Comparison of ENCODE assay signal across 31 cellular contexts in genomic region chr6:78749326-78749725, GRCh38.
DNase-seq lines count a peak whose midpoint lies in the region; ATAC-seq and TF ChIP-seq lines count a peak whose summit lies in the region.
"Had no signal": no experiment of that assay in that cellular context is flagged by ENCODE, and none has a peak within 500 bp of the region (broad histone marks: within the 10 kb centered on the region; RNA-seq: fewer than 3 reads in every experiment).

No MANE protein-coding gene starts in this region.

- no peaks in the 10 kb centered on the region for H3K4me1 Mint-ChIP-seq in effector memory CD8-positive, alpha-beta T cell (ENCODE audit: low read depth in 2 of 2)
- H3K4me1 Mint-ChIP-seq: activated naive CD8-positive, alpha-beta T cell treated with anti-CD3 and anti-CD28 coated beads, Interleukin-2, amount 10 ng/mL, durations not matched to agents 7 days and 5 days; naive B cell had no signal

- H3K27ac Mint-ChIP-seq in effector memory CD8-positive, alpha-beta T cell: no peak overlapping the region
- H3K27ac Mint-ChIP-seq: activated CD8-positive, alpha-beta T cell treated with anti-CD3 and anti-CD28 coated beads, Interleukin-2, amount 10 ng/mL, durations not matched to agents 7 days and 5 days; activated naive CD8-positive, alpha-beta T cell treated with anti-CD3 and anti-CD28 coated beads, Interleukin-2, amount 10 ng/mL, durations not matched to agents 7 days and 5 days; naive B cell had no signal

- H3K9me3 Mint-ChIP-seq in effector memory CD8-positive, alpha-beta T cell: peaks cover 0 to 3% of the 10 kb centered on the region in 2 donors

- H3K36me3 Mint-ChIP-seq in effector memory CD8-positive, alpha-beta T cell (ENCODE audit: insufficient read depth): no peaks in the 10 kb centered on the region
- H3K36me3 Mint-ChIP-seq: activated naive CD8-positive, alpha-beta T cell treated with anti-CD3 and anti-CD28 coated beads, Interleukin-2, amount 10 ng/mL, durations not matched to agents 7 days and 5 days had no signal

- no peak overlapping the region for H3K27ac ChIP-seq in RWPE1
- H3K27ac ChIP-seq: A549, brain microvascular endothelial cell, Peyer's patch, SJCRH30, upper lobe of right lung had no signal

- TF ChIP-seq CTCF in RWPE1 (conservative IDR thresholded peaks at IDR 0.05; ENCODE audit: low read depth): no peak

- H3K4me1 ChIP-seq in adipocyte (ENCODE audit: control insufficient read depth, insufficient read depth, low read length): no peaks in the 10 kb centered on the region
- H3K4me1 ChIP-seq: A549, Caco-2, Peyer's patch, SJCRH30, upper lobe of right lung had no signal

- H3K9ac ChIP-seq in adipocyte (ENCODE audit: low read length): no peak overlapping the region

- peaks cover 3% of the 10 kb centered on the region for H3K27me3 ChIP-seq in adipocyte (replicated peaks; ENCODE audit: control insufficient read depth, insufficient read depth, low read length)
- H3K27me3 ChIP-seq: brain microvascular endothelial cell, esophagus squamous epithelium, Peyer's patch, SJCRH30, upper lobe of right lung had no signal

- CTCF ChIA-PET in RWPE1 (lab: Yijun Ruan, JAX): no interaction called here

- no peak overlapping the region for H3K4me3 Mint-ChIP-seq in effector memory CD8-positive, alpha-beta T cell
- H3K4me3 Mint-ChIP-seq: activated CD8-positive, alpha-beta T cell treated with anti-CD3 and anti-CD28 coated beads, Interleukin-2, amount 10 ng/mL, durations not matched to agents 7 days and 5 days; activated naive CD8-positive, alpha-beta T cell treated with anti-CD3 and anti-CD28 coated beads, Interleukin-2, amount 10 ng/mL, durations not matched to agents 7 days and 5 days; naive B cell had no signal

- DNase-seq in A172 (ENCODE audit: low spot score) (peak; percentile 22), GM03348 (ENCODE audit: low spot score) (peak; percentile 19), adipocyte (ENCODE audit: low read depth) (peak; percentile 27), fibroblast of peridontal ligament (ENCODE audit: extremely low read depth) (peak; percentile 81), RWPE1 (ENCODE audit: low spot score) (no peak), NCI-H1417 (lab: John Stamatoyannopoulos, UW) (no peak)
- DNase-seq in effector memory CD8-positive, alpha-beta T cell: no peak
- DNase-seq: activated CD8-positive, alpha-beta T cell treated with anti-CD3 and anti-CD28 coated beads, Interleukin-2, amount 10 ng/mL, durations not matched to agents 7 days and 5 days; activated effector memory CD4-positive, alpha-beta T cell treated with Interleukin-2 at 50 U/mL for 16 hours; activated naive CD8-positive, alpha-beta T cell treated with anti-CD3 and anti-CD28 coated beads, Interleukin-2, amount 10 ng/mL, durations not matched to agents 7 days and 5 days; activated T-cell treated with anti-CD3 and anti-CD28 coated beads for 4 hours; brain microvascular endothelial cell; C1 segment of cervical spinal cord; Caco-2; effector memory CD4-positive, alpha-beta T cell; esophagus squamous epithelium; head of caudate nucleus; naive B cell; NCI-H1694; NCI-H524 treated with DMSO at 0.1 percent for 48 hours; nucleus accumbens; Peyer's patch; SJCRH30; substantia nigra; upper lobe of right lung had no signal

- no peaks in the 10 kb centered on the region for H3K27me3 Mint-ChIP-seq in effector memory CD8-positive, alpha-beta T cell
- H3K27me3 Mint-ChIP-seq: activated naive CD8-positive, alpha-beta T cell treated with anti-CD3 and anti-CD28 coated beads, Interleukin-2, amount 10 ng/mL, durations not matched to agents 7 days and 5 days; naive B cell had no signal

- POLR2A ChIA-PET in RWPE1 (lab: Yijun Ruan, JAX; ENCODE audit: low non-redundant PET): no interaction called here

- ATAC-seq in HG02884 (IDR thresholded peaks at IDR 0.05; ENCODE audit: unreplicated experiment): no peak
- no peak for ATAC-seq in effector memory CD8-positive, alpha-beta T cell (replicated peaks)
- ATAC-seq: A549; activated CD4-positive, CD25-positive, alpha-beta regulatory T cell treated with anti-CD3 and anti-CD28 coated beads, Interleukin-2, amount 50 U/mL, for 24 hours; activated CD8-positive, alpha-beta T cell treated with anti-CD3 and anti-CD28 coated beads, Interleukin-2, amount 10 ng/mL, durations not matched to agents 7 days and 5 days; HCT116; K562; left lobe of liver; upper lobe of right lung had no signal

- no peak overlapping the region for H3K4me3 ChIP-seq in adipocyte (ENCODE audit: low read length)
- H3K4me3 ChIP-seq: A549, esophagus squamous epithelium, K562, Peyer's patch, SJCRH30, upper lobe of right lung had no signal

- peaks cover 12% of the 10 kb centered on the region for H3K9me3 ChIP-seq in adipocyte (ENCODE audit: control insufficient read depth, low read length)
- H3K9me3 ChIP-seq: Peyer's patch, SJCRH30 had no signal

- no peaks in the 10 kb centered on the region for H3K36me3 ChIP-seq in adipocyte (ENCODE audit: control insufficient read depth, insufficient read depth, low read length, severe bottlenecking)
- H3K36me3 ChIP-seq: brain microvascular endothelial cell, esophagus squamous epithelium, Peyer's patch, SJCRH30, upper lobe of right lung had no signal

Comparison
In these comparisons a context has a peak if more than half of its experiments do, and no peak if none do; other contexts are left out.
1. DNase-seq: peak in A172 (single experiment), GM03348 (single experiment), adipocyte (single experiment) and fibroblast of peridontal ligament (single experiment); none in RWPE1 (single experiment), NCI-H1417 (0 of 3) and effector memory CD8-positive, alpha-beta T cell (0 of 3).